21 cellular contexts compared by ENCODE assay signal in the genomic region with DNA sequence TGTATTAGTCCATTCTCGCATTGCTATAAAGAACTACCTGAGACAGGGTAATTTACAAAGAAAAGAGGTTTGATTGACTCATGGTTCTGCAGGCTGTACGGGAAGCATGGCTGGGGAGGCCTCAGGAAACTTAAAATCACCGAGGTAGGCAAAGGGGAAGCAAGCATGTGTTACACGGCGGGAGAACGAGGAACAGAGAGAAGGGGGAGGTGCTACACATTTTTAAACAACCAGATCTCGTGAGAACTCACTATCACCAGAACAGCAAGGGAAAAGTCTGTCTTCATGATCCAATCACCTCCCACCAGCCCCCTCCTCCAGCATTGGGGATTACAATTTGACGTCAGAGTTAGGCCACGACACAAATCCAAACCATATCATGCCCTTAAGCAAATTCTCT.
"Had no signal": no experiment of that assay in that cellular context is flagged by ENCODE, and none has a peak within 500 bp of the region (broad histone marks: within the 10 kb centered on the region; RNA-seq: fewer than 3 reads in every experiment).

No MANE protein-coding gene starts in this region.

- ATAC-seq: activated naive CD8-positive, alpha-beta T cell treated with anti-CD3 and anti-CD28 coated beads, Interleukin-2, amount 50 U/mL, for 24 hours; esophagus mucosa; foreskin keratinocyte; heart right ventricle; sciatic nerve; WTC11 had no signal

- H3K4me1 ChIP-seq: foreskin keratinocyte had no signal

- DNase-seq: activated CD4-positive, alpha-beta memory T cell treated with anti-CD3 and anti-CD28 coated beads, Interleukin-2, amount 10 ng/mL, durations not matched to agents 7 days and 5 days; activated CD4-positive, alpha-beta T cell treated with anti-CD3 and anti-CD28 coated beads for 1 hour; activated CD4-positive, alpha-beta T cell treated with anti-CD3 and anti-CD28 coated beads, Interleukin-2, amount 10 ng/mL, durations not matched to agents 7 days and 5 days; activated naive CD8-positive, alpha-beta T cell treated with anti-CD3 and anti-CD28 coated beads, Interleukin-2, amount 50 U/mL, for 24 hours; activated T-cell treated with anti-CD3 and anti-CD28 coated beads, Interleukin-2, amount 50 U/mL, for 48 hours; amygdala; endodermal cell; foreskin keratinocyte; heart right ventricle; naive B cell; nephron progenitor cell; stimulated activated CD4-positive, alpha-beta T cell treated with anti-CD3 and anti-CD28 coated beads, Interleukin-12 subunit alpha, Interleukin-12 subunit beta, amount 100 ng/mL, for 4 hours; stimulated activated CD4-positive, alpha-beta T cell treated with anti-CD3 and anti-CD28 coated beads, Interleukin-4, amount 100 ng/mL, for 1 hour; trophoblast cell had no signal

- H3K36me3 ChIP-seq: heart right ventricle, neutrophil, thoracic aorta had no signal

- FAIRE-seq: urothelium cell line had no signal

- H3K4me3 ChIP-seq: heart right ventricle, skin epidermis, thoracic aorta had no signal

- H3K27ac ChIP-seq: foreskin keratinocyte, heart right ventricle, neutrophil, skin epidermis, thoracic aorta had no signal

- H3K27me3 ChIP-seq: foreskin keratinocyte, heart right ventricle, neutrophil had no signal

- H3K9me3 ChIP-seq: heart right ventricle, neutrophil, thoracic aorta had no signal
